Comparison of ENCODE assay signal across 8 cellular contexts in genomic region chr20:31514154-31515071, GRCh38. TPM values are rescaled to one million over a fixed set of nuclear protein-coding genes. Genes with fewer than 3 reads are reported as not detected.
DNase-seq lines count a peak whose midpoint lies in the region; FAIRE-seq and TF ChIP-seq lines count a peak whose summit lies in the region.

Gene HM13, plus strand, starts transcription at chr20:31514442. Its CDS starts 110 bp downstream, at chr20:31514552.

- no peaks in the 10 kb centered on the region for H3K9me2 ChIP-seq in Loucy (replicated peaks; ENCODE audit: low read depth, low read length)

- no peak within 1 kb of the TSS for H3K4ac ChIP-seq in neuronal stem cell (ENCODE audit: low read length)

- H4K91ac ChIP-seq in neuronal stem cell (ENCODE audit: low read depth, low read length, poor library complexity): no peak within 1 kb of the TSS

- H3K9me3 ChIP-seq in Loucy (ENCODE audit: insufficient read depth, low read depth, low read length): no peaks in the 10 kb centered on the region
- no peaks in the 10 kb centered on the region for H3K9me3 ChIP-seq in neuronal stem cell (replicated peaks in 1 of 2; ENCODE audit: control insufficient read depth in 2 of 2, insufficient read depth in 1 of 2, low read depth in 1 of 2, low read length in 2 of 2)

- peak within 1 kb of the TSS; percentile 86 for H3K23ac ChIP-seq in neuronal stem cell (ENCODE audit: low read depth, low read length, poor library complexity)

- in situ Hi-C loops in G401 (cut with HindIII; ENCODE audit: low sequenced_read_pairs): no loop called here

- peak within 1 kb of the TSS; percentile 79 for H2AK5ac ChIP-seq in neuronal stem cell (ENCODE audit: low read depth, low read length)

- H3F3A ChIP-seq in Loucy (ENCODE audit: low read depth): no peaks in the 10 kb centered on the region

- H3K4me2 ChIP-seq in Loucy (ENCODE audit: low read depth, low read length, poor library complexity, severe bottlenecking): peak within 1 kb of the TSS; percentile 89
- peak within 1 kb of the TSS; percentile 99 for H3K4me2 ChIP-seq in neuronal stem cell (ENCODE audit: insufficient read depth, low read length, poor library complexity, severe bottlenecking)

- H3K14ac ChIP-seq in neuronal stem cell (ENCODE audit: low read length): peak within 1 kb of the TSS; percentile 40

- peak within 1 kb of the TSS; percentile 97 for H3K18ac ChIP-seq in neuronal stem cell (ENCODE audit: low read length)

- H3K79me2 ChIP-seq in Loucy (ENCODE audit: insufficient read depth, low read length): peaks cover 41% of the 10 kb centered on the region

- peaks cover 16% of the 10 kb centered on the region for H3K79me1 ChIP-seq in neuronal stem cell (ENCODE audit: low read depth, low read length)

- H3K36me3 ChIP-seq in Loucy (ENCODE audit: insufficient read depth, low read length) (no peaks in the 10 kb centered on the region), neuronal stem cell (replicated peaks in 1 of 2; ENCODE audit: control insufficient read depth in 2 of 2, insufficient read depth in 2 of 2, low read length in 2 of 2) (peaks cover 2 to 26% of the 10 kb centered on the region in 2 donors)

- DNase-seq in G401 (ENCODE audit: low spot score) (peak; percentile 92), H54 (ENCODE audit: insufficient read length, low spot score) (peak; percentile 87), SHP77 treated with DMSO at 0.1 percent for 48 hours (lab: John Stamatoyannopoulos, UW) (peak; percentile 82), foreskin melanocyte (peak; percentile 88), neuronal stem cell (ENCODE audit: low spot score) (peak; percentile 93)
- peak; percentile 80 for DNase-seq in activated gamma-delta T cell treated with anti-CD3 and anti-CD28 coated beads, Interleukin-2, amount 50 U/mL, for 16 hours (ENCODE audit: low read depth)

- H2BK15ac ChIP-seq in neuronal stem cell (ENCODE audit: low read length): peak within 1 kb of the TSS; percentile 53

- peak within 1 kb of the TSS; percentile 86 for H2AFZ ChIP-seq in Loucy (ENCODE audit: low read length)
- peak within 1 kb of the TSS; percentile 94 for H2AFZ ChIP-seq in neuronal stem cell (ENCODE audit: low read length)

- H2BK120ac ChIP-seq in neuronal stem cell (ENCODE audit: low read depth, low read length): no peak within 1 kb of the TSS

- H3K27me3 ChIP-seq in Loucy (ENCODE audit: insufficient read depth, low read length, poor library complexity, severe bottlenecking): no peaks in the 10 kb centered on the region
- no peaks in the 10 kb centered on the region for H3K27me3 ChIP-seq in neuronal stem cell (ENCODE audit: control insufficient read depth in 3 of 3, insufficient read depth in 3 of 3, low read depth in 1 of 3, low read length in 3 of 3)

- H4K8ac ChIP-seq in neuronal stem cell (ENCODE audit: low read depth, low read length): peak within 1 kb of the TSS; percentile 17

- peak within 1 kb of the TSS; percentile 85 for H2BK5ac ChIP-seq in neuronal stem cell (ENCODE audit: low read length)

- TF ChIP-seq CTCF in Loucy (conservative IDR thresholded peaks at IDR 0.05; ENCODE audit: low read length): peak; percentile 79
- TF ChIP-seq CTCF in subcutaneous adipose tissue (IDR thresholded peaks at IDR 0.05; ENCODE audit: low read depth): no peak

- H3K4me3 ChIP-seq in Loucy (ENCODE audit: low read length, poor library complexity, severe bottlenecking): peak within 1 kb of the TSS; percentile 91
- H3K4me3 ChIP-seq in neuronal stem cell (ENCODE audit: low read length in 2 of 2): peak within 1 kb of the TSS; percentile 96 to 99

- peak; percentile 99 for TF ChIP-seq POLR2A in H54 (IDR thresholded peaks at IDR 0.05; ENCODE audit: low read depth, low read length)

- peak within 1 kb of the TSS; percentile 8 for H2BK12ac ChIP-seq in neuronal stem cell (ENCODE audit: low read length)

- H4K20me1 ChIP-seq in Loucy (ENCODE audit: insufficient read depth, low read length, poor library complexity, severe bottlenecking): peaks cover 27% of the 10 kb centered on the region

- FAIRE-seq in H54 (lab: Jason Lieb, UNC): no peak

- H3K9ac ChIP-seq in Loucy (ENCODE audit: low read depth, low read length, poor library complexity, severe bottlenecking) (peak within 1 kb of the TSS; percentile 77), neuronal stem cell (ENCODE audit: low read depth, low read length, poor library complexity) (peak within 1 kb of the TSS; percentile 99)

- H3K4me1 ChIP-seq in Loucy (ENCODE audit: insufficient read depth, low read length, poor library complexity, severe bottlenecking) (peaks cover 28% of the 10 kb centered on the region), neuronal stem cell (ENCODE audit: control insufficient read depth in 2 of 2, insufficient read depth in 1 of 2, low read depth in 1 of 2, low read length in 2 of 2) (peaks cover 8 to 9% of the 10 kb centered on the region in 2 donors)

- WGBS in neuronal stem cell (ENCODE audit: extremely low coverage in 2 of 2, insufficient read length in 2 of 2, insufficient replicate concordance in 1 of 2), 2 donors: no CpG with 5 or more reads among the region's 86 CpGs

- no peak within 1 kb of the TSS for H3K27ac ChIP-seq in neuronal stem cell (replicated peaks; ENCODE audit: low read length)

RNA-seq across cellular contexts. Expression of gene HM13, which starts in this region (rescaled TPM):
- 124 and 138 TPM in 2 replicates for total RNA-seq in G401 (2014; rRNA removed; shearing (Covaris generic))
- polyA plus RNA-seq in neuronal stem cell (2013, experiment 1 of 2): 81.6 TPM
- polyA plus RNA-seq in neuronal stem cell (2013, experiment 2 of 2): 82.1 TPM
- total RNA-seq in subcutaneous adipose tissue: 10 to 100 TPM; 48.2 to 99.6 (median 58.1) TPM
